17 cellular contexts compared by ENCODE assay signal in genomic region chr4:56648245-56649151, GRCh38. TPM values are rescaled to one million over a fixed set of nuclear protein-coding genes. Genes with fewer than 3 reads are reported as not detected.
DNase-seq lines count a peak whose midpoint lies in the region; ATAC-seq and TF ChIP-seq lines count a peak whose summit lies in the region.
"Had no signal": no experiment of that assay in that cellular context is flagged by ENCODE, and none has a peak within 500 bp of the region (broad histone marks: within the 10 kb centered on the region; RNA-seq: fewer than 3 reads in every experiment).

No MANE protein-coding gene starts in this region.

- TF ChIP-seq CTCF in spleen (IDR thresholded peaks at IDR 0.05 in 8 of 11, conservative IDR thresholded peaks at IDR 0.05 in 3 of 11) (no peak), PC-3 (conservative IDR thresholded peaks at IDR 0.05; ENCODE audit: low read depth, low read length) (no peak)

- BruUV-seq in PC-3 (replicated peaks; lab: Mats Ljungman, UMichigan), result no TSS peak

- H3K36me3 ChIP-seq in spleen (no peaks in the 10 kb centered on the region), PC-3 (ENCODE audit: low read depth, low read length) (no peaks in the 10 kb centered on the region)
- H3K36me3 ChIP-seq: right lobe of liver had no signal

- 89 to 98% (median 91%) methylated on average over 5 of the region's 5 CpGs for WGBS in spleen, 5 donors

- no peaks in the 10 kb centered on the region for H3K79me2 ChIP-seq in PC-3 (ENCODE audit: low read length)

- H3K4me2 ChIP-seq in PC-3 (ENCODE audit: low read length), result no peak overlapping the region

- no peak overlapping the region for H2AFZ ChIP-seq in PC-3 (ENCODE audit: low read length)

- POLR2A ChIA-PET in PC-3 (lab: Charles Lee; ENCODE audit: unreplicated experiment), result no interaction called here

- H3K4me1 ChIP-seq in spleen (peaks cover 0 to 22% (median 9%) of the 10 kb centered on the region in 6 donors), PC-3 (ENCODE audit: insufficient read depth, low read length) (peaks cover 4% of the 10 kb centered on the region)
- H3K4me1 ChIP-seq: right lobe of liver had no signal

- CTCF ChIA-PET in PC-3 (lab: Charles Lee), result no interaction called here

- no peaks in the 10 kb centered on the region for H3K9me2 ChIP-seq in PC-3 (replicated peaks; ENCODE audit: low read length)

- H3K9ac ChIP-seq in PC-3 (ENCODE audit: low read length), result no peak overlapping the region

- H3K27me3 ChIP-seq in spleen (replicated peaks in 1 of 7) (no peaks in the 10 kb centered on the region), PC-3 (ENCODE audit: low read length) (no peaks in the 10 kb centered on the region)
- H3K27me3 ChIP-seq: right lobe of liver had no signal

- DNase-seq in DMS 273 (lab: John Stamatoyannopoulos, UW; ENCODE audit: unreplicated experiment) (peak; percentile 16), DMS 273 treated with DMSO at 0.1 percent for 48 hours (lab: John Stamatoyannopoulos, UW) (no peak), NOMO-1 treated with DMSO at 0.1 percent for 48 hours (lab: John Stamatoyannopoulos, UW; ENCODE audit: unreplicated experiment) (peak; percentile 56), amniotic epithelial cell (ENCODE audit: low read depth) (peak; percentile 65), myocyte (ENCODE audit: low read depth) (peak; percentile 52), spleen (no peak), PC-3 (no peak), caudate nucleus (lab: John Stamatoyannopoulos, UW) (no peak)
- DNase-seq: CD4-positive, alpha-beta T cell; NCI-H1105 treated with DMSO at 0.1 percent for 48 hours; NCI-H345; right lobe of liver; stimulated activated naive CD4-positive, alpha-beta T cell treated with Interleukin-2 at 50 U/mL for 16 hours had no signal

- no peaks in the 10 kb centered on the region for H3F3A ChIP-seq in PC-3 (ENCODE audit: low read length, unreplicated experiment)

- H3K9me3 ChIP-seq in spleen (peaks cover 0 to 10% (median 3%) of the 10 kb centered on the region in 8 donors), PC-3 (ENCODE audit: low read length) (no peaks in the 10 kb centered on the region)

- H3K4me3 ChIP-seq in spleen, result no peak overlapping the region
- H3K4me3 ChIP-seq in PC-3 (ENCODE audit: low read length), result no peak overlapping the region
- H3K4me3 ChIP-seq: lung, right lobe of liver had no signal

- no peaks in the 10 kb centered on the region for H4K20me1 ChIP-seq in PC-3 (ENCODE audit: low read length)

- ATAC-seq in PC-3, result no peak
- ATAC-seq: HepG2, Panc1, right lobe of liver had no signal

- TF ChIP-seq POLR2A in spleen (IDR thresholded peaks at IDR 0.05), result no peak

- intact Hi-C loops in spleen (cut with DNase I; ENCODE audit: low total_unique reads), result no loop called here
- intact Hi-C loops in PC-3 (cut with micrococcal nuclease), result no loop called here

- H3K27ac ChIP-seq in spleen, result peak overlapping the region in 3 of 8 donors; percentile 4 to 37 (median 4)
- no peak overlapping the region for H3K27ac ChIP-seq in PC-3 (ENCODE audit: low read length)
- no peak overlapping the region for H3K27ac ChIP-seq in caudate nucleus (ENCODE audit: low read depth, low read length)
- H3K27ac ChIP-seq: 22Rv1, right lobe of liver had no signal

RNA-seq across cellular contexts. Expression of gene HOPX, which starts 32.6 kb away (rescaled TPM):
- total RNA-seq in myocyte (4.1 and 9.4 TPM in 2 replicates), spleen (10 to 100 TPM in 2 of 7 donors, 1 to 10 TPM in 5; 6.0 to 26.0 (median 8.0) TPM), PC-3 (2014; rRNA removed) (0.87 TPM in 1 of 2 replicates, not detected in the other)
- polyA plus RNA-seq in myocyte (2012), result 6.1 TPM
- polyA plus RNA-seq in spleen, result 10 to 100 TPM in 1 of 3 donors, 1 to 10 TPM in 2; 6.0 to 16.4 (median 8.8) TPM
- total RNA-seq: HepG2 had no signal
- polyA plus RNA-seq: HepG2 had no signal

Comparison
In these comparisons a context has a peak if more than half of its experiments do, and no peak if none do; other contexts are left out.
1. DNase-seq: peak in DMS 273 (single experiment), NOMO-1 treated with DMSO at 0.1 percent for 48 hours (single experiment), amniotic epithelial cell (single experiment) and myocyte (single experiment); none in DMS 273 treated with DMSO at 0.1 percent for 48 hours (single experiment), spleen (single experiment), PC-3 (single experiment) and caudate nucleus (0 of 61).